In the genomic region with DNA sequence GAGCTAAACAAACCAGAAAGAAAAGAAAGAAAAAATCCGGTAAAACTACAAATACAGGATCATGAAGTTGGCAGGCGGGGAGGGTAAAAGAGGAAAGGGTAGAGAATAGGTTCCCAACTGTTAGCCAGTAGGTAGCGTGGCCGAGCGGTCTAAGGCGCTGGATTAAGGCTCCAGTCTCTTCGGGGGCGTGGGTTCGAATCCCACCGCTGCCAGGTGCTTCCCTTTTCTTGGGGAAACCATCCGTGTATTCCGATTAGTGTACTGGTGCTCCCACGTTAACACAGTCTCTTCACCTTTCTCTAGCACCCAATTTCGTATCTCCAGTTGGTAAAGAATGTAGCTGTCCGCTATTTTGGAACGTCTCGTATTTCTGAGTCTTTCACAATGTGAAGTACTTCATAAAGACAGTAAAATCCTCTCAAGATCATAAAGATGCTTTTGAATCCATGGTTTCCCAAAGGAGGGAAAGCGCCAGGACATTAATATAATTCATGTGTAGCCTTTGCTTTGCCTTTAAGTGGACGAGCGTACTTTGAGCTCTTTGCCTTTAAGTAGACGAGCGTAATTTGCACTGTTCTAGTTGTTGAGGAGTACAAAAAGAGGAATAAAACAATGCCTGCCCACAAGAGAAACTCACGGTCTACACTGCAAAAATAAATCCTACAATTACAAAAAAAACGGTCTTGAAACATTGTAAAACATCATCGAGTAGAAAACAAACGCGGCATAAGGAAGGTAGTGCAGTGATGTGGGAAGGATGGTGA, we compare ENCODE assay signal across 2 cellular contexts.
TF ChIP-seq lines count a peak whose summit lies in the region.

No MANE protein-coding gene starts in this region.

TF ChIP-seq in HEK293T, 16 proteins besides CTCF, POLR2A, EP300 and RAD21:
- no peak for TF ChIP-seq BHLHE40 (IDR thresholded peaks at IDR 0.05; ENCODE audit: borderline replicate concordance)
- no peak for TF ChIP-seq SP1 (IDR thresholded peaks at IDR 0.05)
- no peak for TF ChIP-seq ELF4 (IDR thresholded peaks at IDR 0.05)
- no peak for TF ChIP-seq SUZ12 (IDR thresholded peaks at IDR 0.05)
- 0 out of 2 replicates have a peak, but pooled peaks have one; percentile 32 for TF ChIP-seq L3MBTL2 (conservative IDR thresholded peaks at IDR 0.05)
- no peak for TF ChIP-seq ARNT (IDR thresholded peaks at IDR 0.05)

TF ChIP-seq in HepG2, 621 proteins besides CTCF, POLR2A, EP300 and RAD21 (continues in another document):
- TF ChIP-seq ZNF12 (CRISPR knock-in tag; IDR thresholded peaks at IDR 0.05) = no peak
- peak; percentile 67; the same call in 1 of the 2 replicates for TF ChIP-seq ZNF543 (CRISPR knock-in tag; IDR thresholded peaks at IDR 0.05)
- no peak for TF ChIP-seq SATB2 (CRISPR knock-in tag; IDR thresholded peaks at IDR 0.05)
- no peak for TF ChIP-seq PTBP1 (IDR thresholded peaks at IDR 0.05; ENCODE audit: low read depth, low read length, poor library complexity, severe bottlenecking)
- no peak for TF ChIP-seq EHMT2 (IDR thresholded peaks at IDR 0.05; ENCODE audit: borderline replicate concordance, low read depth, low read length)
- TF ChIP-seq XRCC5 (optimal IDR thresholded peaks at IDR 0.05; ENCODE audit: low read length) = peak; percentile 85
- TF ChIP-seq SIN3A (IDR thresholded peaks at IDR 0.05; ENCODE audit: borderline replicate concordance, low read depth, low read length) = no peak
- TF ChIP-seq, protein P1, sequence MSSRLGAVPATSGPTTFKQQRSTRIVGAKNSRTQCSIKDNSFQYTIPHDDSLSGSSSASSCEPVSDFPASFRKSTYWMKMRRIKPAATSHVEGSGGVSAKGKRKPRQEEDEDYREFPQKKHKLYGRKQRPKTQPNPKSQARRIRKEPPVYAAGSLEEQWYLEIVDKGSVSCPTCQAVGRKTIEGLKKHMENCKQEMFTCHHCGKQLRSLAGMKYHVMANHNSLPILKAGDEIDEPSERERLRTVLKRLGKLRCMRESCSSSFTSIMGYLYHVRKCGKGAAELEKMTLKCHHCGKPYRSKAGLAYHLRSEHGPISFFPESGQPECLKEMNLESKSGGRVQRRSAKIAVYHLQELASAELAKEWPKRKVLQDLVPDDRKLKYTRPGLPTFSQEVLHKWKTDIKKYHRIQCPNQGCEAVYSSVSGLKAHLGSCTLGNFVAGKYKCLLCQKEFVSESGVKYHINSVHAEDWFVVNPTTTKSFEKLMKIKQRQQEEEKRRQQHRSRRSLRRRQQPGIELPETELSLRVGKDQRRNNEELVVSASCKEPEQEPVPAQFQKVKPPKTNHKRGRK (CRISPR knock-in tag; IDR thresholded peaks at IDR 0.05) = no peak
- no peak for TF ChIP-seq KDM3A (CRISPR knock-in tag; IDR thresholded peaks at IDR 0.05; ENCODE audit: low read depth)
- TF ChIP-seq, protein P2, sequence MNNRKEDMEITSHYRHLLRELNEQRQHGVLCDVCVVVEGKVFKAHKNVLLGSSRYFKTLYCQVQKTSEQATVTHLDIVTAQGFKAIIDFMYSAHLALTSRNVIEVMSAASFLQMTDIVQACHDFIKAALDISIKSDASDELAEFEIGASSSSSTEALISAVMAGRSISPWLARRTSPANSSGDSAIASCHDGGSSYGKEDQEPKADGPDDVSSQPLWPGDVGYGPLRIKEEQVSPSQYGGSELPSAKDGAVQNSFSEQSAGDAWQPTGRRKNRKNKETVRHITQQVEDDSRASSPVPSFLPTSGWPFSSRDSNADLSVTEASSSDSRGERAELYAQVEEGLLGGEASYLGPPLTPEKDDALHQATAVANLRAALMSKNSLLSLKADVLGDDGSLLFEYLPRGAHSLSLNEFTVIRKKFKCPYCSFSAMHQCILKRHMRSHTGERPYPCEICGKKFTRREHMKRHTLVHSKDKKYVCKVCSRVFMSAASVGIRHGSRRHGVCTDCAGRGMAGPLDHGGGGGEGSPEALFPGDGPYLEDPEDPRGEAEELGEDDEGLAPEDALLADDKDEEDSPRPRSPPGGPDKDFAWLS (CRISPR knock-in tag; IDR thresholded peaks at IDR 0.05; ENCODE audit: borderline replicate concordance) = peak; percentile 42; the same call in 1 of the 2 replicates
- TF ChIP-seq, protein P3, sequence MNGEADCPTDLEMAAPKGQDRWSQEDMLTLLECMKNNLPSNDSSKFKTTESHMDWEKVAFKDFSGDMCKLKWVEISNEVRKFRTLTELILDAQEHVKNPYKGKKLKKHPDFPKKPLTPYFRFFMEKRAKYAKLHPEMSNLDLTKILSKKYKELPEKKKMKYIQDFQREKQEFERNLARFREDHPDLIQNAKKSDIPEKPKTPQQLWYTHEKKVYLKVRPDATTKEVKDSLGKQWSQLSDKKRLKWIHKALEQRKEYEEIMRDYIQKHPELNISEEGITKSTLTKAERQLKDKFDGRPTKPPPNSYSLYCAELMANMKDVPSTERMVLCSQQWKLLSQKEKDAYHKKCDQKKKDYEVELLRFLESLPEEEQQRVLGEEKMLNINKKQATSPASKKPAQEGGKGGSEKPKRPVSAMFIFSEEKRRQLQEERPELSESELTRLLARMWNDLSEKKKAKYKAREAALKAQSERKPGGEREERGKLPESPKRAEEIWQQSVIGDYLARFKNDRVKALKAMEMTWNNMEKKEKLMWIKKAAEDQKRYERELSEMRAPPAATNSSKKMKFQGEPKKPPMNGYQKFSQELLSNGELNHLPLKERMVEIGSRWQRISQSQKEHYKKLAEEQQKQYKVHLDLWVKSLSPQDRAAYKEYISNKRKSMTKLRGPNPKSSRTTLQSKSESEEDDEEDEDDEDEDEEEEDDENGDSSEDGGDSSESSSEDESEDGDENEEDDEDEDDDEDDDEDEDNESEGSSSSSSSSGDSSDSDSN (CRISPR knock-in tag; IDR thresholded peaks at IDR 0.05) = no peak
- no peak for TF ChIP-seq ZNF180 (CRISPR knock-in tag; IDR thresholded peaks at IDR 0.05; ENCODE audit: borderline replicate concordance, low read depth)
- TF ChIP-seq MXD4 (CRISPR knock-in tag; IDR thresholded peaks at IDR 0.05) = peak; percentile 53; the same call in 1 of the 2 replicates
- TF ChIP-seq ONECUT2 (CRISPR knock-in tag; IDR thresholded peaks at IDR 0.05) = no peak
- TF ChIP-seq, protein P4, sequence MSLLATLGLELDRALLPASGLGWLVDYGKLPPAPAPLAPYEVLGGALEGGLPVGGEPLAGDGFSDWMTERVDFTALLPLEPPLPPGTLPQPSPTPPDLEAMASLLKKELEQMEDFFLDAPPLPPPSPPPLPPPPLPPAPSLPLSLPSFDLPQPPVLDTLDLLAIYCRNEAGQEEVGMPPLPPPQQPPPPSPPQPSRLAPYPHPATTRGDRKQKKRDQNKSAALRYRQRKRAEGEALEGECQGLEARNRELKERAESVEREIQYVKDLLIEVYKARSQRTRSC (CRISPR knock-in tag; IDR thresholded peaks at IDR 0.05; ENCODE audit: low read depth) = no peak
- TF ChIP-seq PAF1 (CRISPR knock-in tag; IDR thresholded peaks at IDR 0.05) = no peak
- TF ChIP-seq ZC3H13 (CRISPR knock-in tag; IDR thresholded peaks at IDR 0.05) = 0 out of 2 replicates have a peak, but pooled peaks have one; percentile 14
- TF ChIP-seq ZNF20 (CRISPR knock-in tag; IDR thresholded peaks at IDR 0.05) = no peak
- TF ChIP-seq DPF2 (CRISPR knock-in tag; IDR thresholded peaks at IDR 0.05; ENCODE audit: borderline replicate concordance, low read depth) = no peak
- TF ChIP-seq, protein P5, sequence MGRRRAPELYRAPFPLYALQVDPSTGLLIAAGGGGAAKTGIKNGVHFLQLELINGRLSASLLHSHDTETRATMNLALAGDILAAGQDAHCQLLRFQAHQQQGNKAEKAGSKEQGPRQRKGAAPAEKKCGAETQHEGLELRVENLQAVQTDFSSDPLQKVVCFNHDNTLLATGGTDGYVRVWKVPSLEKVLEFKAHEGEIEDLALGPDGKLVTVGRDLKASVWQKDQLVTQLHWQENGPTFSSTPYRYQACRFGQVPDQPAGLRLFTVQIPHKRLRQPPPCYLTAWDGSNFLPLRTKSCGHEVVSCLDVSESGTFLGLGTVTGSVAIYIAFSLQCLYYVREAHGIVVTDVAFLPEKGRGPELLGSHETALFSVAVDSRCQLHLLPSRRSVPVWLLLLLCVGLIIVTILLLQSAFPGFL (CRISPR knock-in tag; IDR thresholded peaks at IDR 0.05) = no peak
- TF ChIP-seq SNRNP70 (IDR thresholded peaks at IDR 0.05; ENCODE audit: low read depth, low read length) = no peak
- TF ChIP-seq ZNF263 (CRISPR knock-in tag; IDR thresholded peaks at IDR 0.05) = peak; percentile 87
- TF ChIP-seq, protein P6, sequence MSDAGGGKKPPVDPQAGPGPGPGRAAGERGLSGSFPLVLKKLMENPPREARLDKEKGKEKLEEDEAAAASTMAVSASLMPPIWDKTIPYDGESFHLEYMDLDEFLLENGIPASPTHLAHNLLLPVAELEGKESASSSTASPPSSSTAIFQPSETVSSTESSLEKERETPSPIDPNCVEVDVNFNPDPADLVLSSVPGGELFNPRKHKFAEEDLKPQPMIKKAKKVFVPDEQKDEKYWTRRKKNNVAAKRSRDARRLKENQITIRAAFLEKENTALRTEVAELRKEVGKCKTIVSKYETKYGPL (CRISPR knock-in tag; IDR thresholded peaks at IDR 0.05) = no peak
- no peak; the same call in 1 of the 2 replicates for TF ChIP-seq ZNF775 (CRISPR knock-in tag; IDR thresholded peaks at IDR 0.05; ENCODE audit: borderline replicate concordance)
- TF ChIP-seq, protein P7, sequence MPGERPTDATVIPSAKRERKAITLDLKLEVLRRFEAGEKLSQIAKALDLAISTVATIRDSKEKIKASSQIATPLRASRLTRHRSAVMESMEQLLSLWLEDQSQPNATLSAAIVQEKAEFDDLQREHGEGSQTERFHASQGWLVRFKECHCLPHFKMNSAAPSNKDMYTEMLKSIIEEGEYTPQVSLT (CRISPR knock-in tag; IDR thresholded peaks at IDR 0.05; ENCODE audit: borderline replicate concordance, low read depth) = no peak
- TF ChIP-seq SMARCC2 (IDR thresholded peaks at IDR 0.05) = no peak
- no peak for TF ChIP-seq ZNF563 (CRISPR knock-in tag; IDR thresholded peaks at IDR 0.05)
- TF ChIP-seq NFE2 (CRISPR knock-in tag; IDR thresholded peaks at IDR 0.05) = no peak
- TF ChIP-seq, protein P8, sequence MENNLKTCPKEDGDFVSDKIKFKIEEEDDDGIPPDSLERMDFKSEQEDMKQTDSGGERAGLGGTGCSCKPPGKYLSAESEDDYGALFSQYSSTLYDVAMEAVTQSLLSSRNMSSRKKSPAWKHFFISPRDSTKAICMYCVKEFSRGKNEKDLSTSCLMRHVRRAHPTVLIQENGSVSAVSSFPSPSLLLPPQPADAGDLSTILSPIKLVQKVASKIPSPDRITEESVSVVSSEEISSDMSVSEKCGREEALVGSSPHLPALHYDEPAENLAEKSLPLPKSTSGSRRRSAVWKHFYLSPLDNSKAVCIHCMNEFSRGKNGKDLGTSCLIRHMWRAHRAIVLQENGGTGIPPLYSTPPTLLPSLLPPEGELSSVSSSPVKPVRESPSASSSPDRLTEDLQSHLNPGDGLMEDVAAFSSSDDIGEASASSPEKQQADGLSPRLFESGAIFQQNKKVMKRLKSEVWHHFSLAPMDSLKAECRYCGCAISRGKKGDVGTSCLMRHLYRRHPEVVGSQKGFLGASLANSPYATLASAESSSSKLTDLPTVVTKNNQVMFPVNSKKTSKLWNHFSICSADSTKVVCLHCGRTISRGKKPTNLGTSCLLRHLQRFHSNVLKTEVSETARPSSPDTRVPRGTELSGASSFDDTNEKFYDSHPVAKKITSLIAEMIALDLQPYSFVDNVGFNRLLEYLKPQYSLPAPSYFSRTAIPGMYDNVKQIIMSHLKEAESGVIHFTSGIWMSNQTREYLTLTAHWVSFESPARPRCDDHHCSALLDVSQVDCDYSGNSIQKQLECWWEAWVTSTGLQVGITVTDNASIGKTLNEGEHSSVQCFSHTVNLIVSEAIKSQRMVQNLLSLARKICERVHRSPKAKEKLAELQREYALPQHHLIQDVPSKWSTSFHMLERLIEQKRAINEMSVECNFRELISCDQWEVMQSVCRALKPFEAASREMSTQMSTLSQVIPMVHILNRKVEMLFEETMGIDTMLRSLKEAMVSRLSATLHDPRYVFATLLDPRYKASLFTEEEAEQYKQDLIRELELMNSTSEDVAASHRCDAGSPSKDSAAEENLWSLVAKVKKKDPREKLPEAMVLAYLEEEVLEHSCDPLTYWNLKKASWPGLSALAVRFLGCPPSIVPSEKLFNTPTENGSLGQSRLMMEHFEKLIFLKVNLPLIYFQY (CRISPR knock-in tag; IDR thresholded peaks at IDR 0.05; ENCODE audit: borderline replicate concordance) = peak; percentile 33; the same call in 1 of the 2 replicates
- TF ChIP-seq, protein P9, sequence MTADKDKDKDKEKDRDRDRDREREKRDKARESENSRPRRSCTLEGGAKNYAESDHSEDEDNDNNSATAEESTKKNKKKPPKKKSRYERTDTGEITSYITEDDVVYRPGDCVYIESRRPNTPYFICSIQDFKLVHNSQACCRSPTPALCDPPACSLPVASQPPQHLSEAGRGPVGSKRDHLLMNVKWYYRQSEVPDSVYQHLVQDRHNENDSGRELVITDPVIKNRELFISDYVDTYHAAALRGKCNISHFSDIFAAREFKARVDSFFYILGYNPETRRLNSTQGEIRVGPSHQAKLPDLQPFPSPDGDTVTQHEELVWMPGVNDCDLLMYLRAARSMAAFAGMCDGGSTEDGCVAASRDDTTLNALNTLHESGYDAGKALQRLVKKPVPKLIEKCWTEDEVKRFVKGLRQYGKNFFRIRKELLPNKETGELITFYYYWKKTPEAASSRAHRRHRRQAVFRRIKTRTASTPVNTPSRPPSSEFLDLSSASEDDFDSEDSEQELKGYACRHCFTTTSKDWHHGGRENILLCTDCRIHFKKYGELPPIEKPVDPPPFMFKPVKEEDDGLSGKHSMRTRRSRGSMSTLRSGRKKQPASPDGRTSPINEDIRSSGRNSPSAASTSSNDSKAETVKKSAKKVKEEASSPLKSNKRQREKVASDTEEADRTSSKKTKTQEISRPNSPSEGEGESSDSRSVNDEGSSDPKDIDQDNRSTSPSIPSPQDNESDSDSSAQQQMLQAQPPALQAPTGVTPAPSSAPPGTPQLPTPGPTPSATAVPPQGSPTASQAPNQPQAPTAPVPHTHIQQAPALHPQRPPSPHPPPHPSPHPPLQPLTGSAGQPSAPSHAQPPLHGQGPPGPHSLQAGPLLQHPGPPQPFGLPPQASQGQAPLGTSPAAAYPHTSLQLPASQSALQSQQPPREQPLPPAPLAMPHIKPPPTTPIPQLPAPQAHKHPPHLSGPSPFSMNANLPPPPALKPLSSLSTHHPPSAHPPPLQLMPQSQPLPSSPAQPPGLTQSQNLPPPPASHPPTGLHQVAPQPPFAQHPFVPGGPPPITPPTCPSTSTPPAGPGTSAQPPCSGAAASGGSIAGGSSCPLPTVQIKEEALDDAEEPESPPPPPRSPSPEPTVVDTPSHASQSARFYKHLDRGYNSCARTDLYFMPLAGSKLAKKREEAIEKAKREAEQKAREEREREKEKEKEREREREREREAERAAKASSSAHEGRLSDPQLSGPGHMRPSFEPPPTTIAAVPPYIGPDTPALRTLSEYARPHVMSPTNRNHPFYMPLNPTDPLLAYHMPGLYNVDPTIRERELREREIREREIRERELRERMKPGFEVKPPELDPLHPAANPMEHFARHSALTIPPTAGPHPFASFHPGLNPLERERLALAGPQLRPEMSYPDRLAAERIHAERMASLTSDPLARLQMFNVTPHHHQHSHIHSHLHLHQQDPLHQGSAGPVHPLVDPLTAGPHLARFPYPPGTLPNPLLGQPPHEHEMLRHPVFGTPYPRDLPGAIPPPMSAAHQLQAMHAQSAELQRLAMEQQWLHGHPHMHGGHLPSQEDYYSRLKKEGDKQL (CRISPR knock-in tag; IDR thresholded peaks at IDR 0.05; ENCODE audit: low read depth) = no peak
- no peak for TF ChIP-seq TBX3 (IDR thresholded peaks at IDR 0.05; ENCODE audit: borderline replicate concordance)
- peak; percentile 93 for TF ChIP-seq SMAD3 (CRISPR knock-in tag; IDR thresholded peaks at IDR 0.05)
- TF ChIP-seq ZNF430 (CRISPR knock-in tag; IDR thresholded peaks at IDR 0.05) = peak; percentile 89
- no peak for TF ChIP-seq ZFP36L2 (CRISPR knock-in tag; IDR thresholded peaks at IDR 0.05)
- TF ChIP-seq CAMTA2 (CRISPR knock-in tag; IDR thresholded peaks at IDR 0.05; ENCODE audit: borderline replicate concordance) = no peak; the same call in 1 of the 2 replicates
- TF ChIP-seq ZNF672 (CRISPR knock-in tag; IDR thresholded peaks at IDR 0.05) = no peak
- no peak for TF ChIP-seq NFE2L1 (CRISPR knock-in tag; IDR thresholded peaks at IDR 0.05; ENCODE audit: borderline replicate concordance)
